In the genomic region with DNA sequence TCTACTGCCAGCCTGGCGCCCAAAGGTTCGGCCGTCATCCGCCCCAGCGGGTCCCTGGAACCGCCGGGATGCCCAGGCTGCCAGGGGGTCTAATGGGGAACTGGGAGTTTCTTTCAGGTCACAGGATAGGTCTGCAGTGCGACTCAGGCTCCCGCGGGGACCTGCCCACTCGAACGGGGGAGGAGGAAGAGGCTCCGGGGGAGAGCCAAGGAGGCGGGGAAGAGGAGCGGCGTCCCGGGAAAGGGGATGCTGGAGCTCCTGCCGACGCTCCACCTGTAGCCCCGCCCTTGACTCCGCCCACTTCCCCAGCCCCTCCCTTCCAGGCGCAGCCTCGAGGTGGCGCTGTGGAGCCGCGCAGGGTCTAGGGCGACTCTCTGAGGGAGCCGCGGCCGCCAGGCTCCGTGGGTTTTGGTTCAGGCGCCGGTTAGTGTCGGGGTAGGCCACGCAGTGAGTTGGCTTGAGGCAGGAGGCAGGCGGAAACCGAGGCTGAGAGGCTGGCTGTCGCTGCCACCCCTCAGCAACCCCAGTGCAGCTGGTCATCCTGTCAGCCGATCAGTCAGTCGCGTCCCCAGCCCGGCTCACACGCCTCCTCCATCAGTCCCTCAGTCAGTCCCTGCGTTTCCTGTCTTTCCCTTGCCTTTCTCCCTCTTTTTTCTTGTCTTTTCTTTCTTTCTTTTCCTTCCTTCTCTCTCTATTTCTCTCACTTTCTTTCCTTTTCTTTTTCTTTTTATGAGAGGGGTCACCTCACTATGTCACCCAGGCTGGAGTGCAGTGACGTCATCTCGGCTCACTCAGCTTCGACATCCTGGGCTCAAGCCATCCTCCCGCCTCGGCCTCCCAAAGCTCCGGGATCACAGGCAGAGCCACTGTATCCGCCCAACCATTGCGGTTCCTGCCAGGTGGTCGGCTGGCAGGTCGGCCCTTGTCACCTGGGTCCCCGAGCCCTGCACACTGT, we compare ENCODE assay signal across 1 cellular context.
TF ChIP-seq lines count a peak whose summit lies in the region.

No MANE protein-coding gene starts in this region.

TF ChIP-seq in H1, 55 proteins besides CTCF, POLR2A, EP300 and RAD21:
- peak; percentile 53; the same call in 1 of the 2 replicates for TF ChIP-seq SP1 (IDR thresholded peaks at IDR 0.05; ENCODE audit: low read depth, low read length)
- TF ChIP-seq ASH2L (IDR thresholded peaks at IDR 0.05; ENCODE audit: low read length): peak; percentile 77
- TF ChIP-seq KDM5A (IDR thresholded peaks at IDR 0.05; ENCODE audit: low read length): 0 out of 2 replicates have a peak, but pooled peaks have one; percentile 19
- 0 out of 2 replicates have a peak, but pooled peaks have one; percentile 35 for TF ChIP-seq CREB1 (IDR thresholded peaks at IDR 0.05)
- TF ChIP-seq HDAC2 (IDR thresholded peaks at IDR 0.05; ENCODE audit: borderline replicate concordance in 1 of 2, low read depth in 2 of 2, low read length in 2 of 2): peak in 1 of 2 experiments; percentile 67; a peak in 1 of 4 replicates
- TF ChIP-seq KDM1A (IDR thresholded peaks at IDR 0.05; ENCODE audit: borderline replicate concordance, low read length): no peak
- TF ChIP-seq, protein P1, sequence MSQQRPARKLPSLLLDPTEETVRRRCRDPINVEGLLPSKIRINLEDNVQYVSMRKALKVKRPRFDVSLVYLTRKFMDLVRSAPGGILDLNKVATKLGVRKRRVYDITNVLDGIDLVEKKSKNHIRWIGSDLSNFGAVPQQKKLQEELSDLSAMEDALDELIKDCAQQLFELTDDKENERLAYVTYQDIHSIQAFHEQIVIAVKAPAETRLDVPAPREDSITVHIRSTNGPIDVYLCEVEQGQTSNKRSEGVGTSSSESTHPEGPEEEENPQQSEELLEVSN (IDR thresholded peaks at IDR 0.05): peak; percentile 21; the same call in 1 of the 2 replicates
- TF ChIP-seq, protein P2, sequence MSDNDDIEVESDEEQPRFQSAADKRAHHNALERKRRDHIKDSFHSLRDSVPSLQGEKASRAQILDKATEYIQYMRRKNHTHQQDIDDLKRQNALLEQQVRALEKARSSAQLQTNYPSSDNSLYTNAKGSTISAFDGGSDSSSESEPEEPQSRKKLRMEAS (IDR thresholded peaks at IDR 0.05): no peak
- no peak for TF ChIP-seq TBP (IDR thresholded peaks at IDR 0.05; ENCODE audit: low read depth, low read length)
- TF ChIP-seq SP4 (IDR thresholded peaks at IDR 0.05; ENCODE audit: low read length): peak; percentile 83
- peak; percentile 98 for TF ChIP-seq KDM4A (IDR thresholded peaks at IDR 0.05; ENCODE audit: low read depth, low read length, severe bottlenecking)
- TF ChIP-seq TEAD4 (IDR thresholded peaks at IDR 0.05; ENCODE audit: low read depth, low read length): no peak
- TF ChIP-seq, protein P3, sequence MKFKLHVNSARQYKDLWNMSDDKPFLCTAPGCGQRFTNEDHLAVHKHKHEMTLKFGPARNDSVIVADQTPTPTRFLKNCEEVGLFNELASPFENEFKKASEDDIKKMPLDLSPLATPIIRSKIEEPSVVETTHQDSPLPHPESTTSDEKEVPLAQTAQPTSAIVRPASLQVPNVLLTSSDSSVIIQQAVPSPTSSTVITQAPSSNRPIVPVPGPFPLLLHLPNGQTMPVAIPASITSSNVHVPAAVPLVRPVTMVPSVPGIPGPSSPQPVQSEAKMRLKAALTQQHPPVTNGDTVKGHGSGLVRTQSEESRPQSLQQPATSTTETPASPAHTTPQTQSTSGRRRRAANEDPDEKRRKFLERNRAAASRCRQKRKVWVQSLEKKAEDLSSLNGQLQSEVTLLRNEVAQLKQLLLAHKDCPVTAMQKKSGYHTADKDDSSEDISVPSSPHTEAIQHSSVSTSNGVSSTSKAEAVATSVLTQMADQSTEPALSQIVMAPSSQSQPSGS (IDR thresholded peaks at IDR 0.05; ENCODE audit: low read length): 0 out of 2 replicates have a peak, but pooled peaks have one; percentile 8
- TF ChIP-seq PHF8 (conservative IDR thresholded peaks at IDR 0.05; ENCODE audit: low read depth, low read length): peak; percentile 56; the same call in 1 of the 2 replicates
- TF ChIP-seq RNF2 (IDR thresholded peaks at IDR 0.05; ENCODE audit: borderline replicate concordance, low read depth, low read length, missing control alignments, poor library complexity, severe bottlenecking): no peak
- peak; percentile 64 for TF ChIP-seq RBBP5 (IDR thresholded peaks at IDR 0.05; ENCODE audit: borderline replicate concordance, low read depth, low read length)
